ENCODE assay signal across 8 cellular contexts in the genomic region with DNA sequence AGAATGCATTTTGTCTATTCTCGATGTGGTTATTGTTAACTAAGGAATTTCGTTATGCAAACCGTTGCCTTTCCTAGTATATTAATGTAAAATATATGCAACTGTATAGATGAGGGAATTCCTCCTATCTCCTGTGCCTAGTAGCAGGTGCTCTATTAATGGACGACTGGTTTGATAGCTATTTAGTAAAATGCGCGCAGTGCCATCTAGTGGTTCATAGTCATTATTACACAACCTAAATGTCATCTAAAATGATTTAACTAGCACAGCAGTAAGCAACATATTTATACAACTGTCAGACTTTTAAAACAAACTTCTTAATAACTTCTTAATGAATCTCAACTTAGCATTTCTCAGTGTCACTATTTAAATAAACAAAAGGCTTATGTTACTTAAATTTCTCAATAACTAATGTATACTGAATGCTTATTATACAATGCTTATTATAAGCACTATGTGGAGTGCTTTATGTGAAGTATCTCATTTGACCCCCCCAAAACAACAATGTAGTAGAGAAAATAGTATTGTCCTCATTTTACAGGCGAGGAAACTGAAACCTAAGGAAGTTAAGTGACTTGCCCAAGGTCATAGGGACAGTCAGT.
DNase-seq lines count a peak whose midpoint lies in the region; ATAC-seq, FAIRE-seq and TF ChIP-seq lines count a peak whose summit lies in the region.

No MANE protein-coding gene starts in this region.

- ATAC-seq in HG02759 (IDR thresholded peaks at IDR 0.05; ENCODE audit: unreplicated experiment) (peak; percentile 85), SK-N-SH treated with all-trans-retinoic acid at 6 μM for 48 hours (peak; percentile 78)
- peak; percentile 48 for ATAC-seq in effector memory CD8-positive, alpha-beta T cell (replicated peaks)

- no peak overlapping the region for H4K5ac ChIP-seq in mesendoderm (ENCODE audit: low read length)

- no peak overlapping the region for H2BK120ac ChIP-seq in mesendoderm (ENCODE audit: low read depth, low read length)

- H3K9me3 ChIP-seq in uterus = no peaks in the 10 kb centered on the region

- WGBS in mesendoderm (ENCODE audit: extremely low coverage, insufficient coverage, low lambda C conversion rate) = no CpG with 5 or more reads among the region's 7 CpGs

- no peaks in the 10 kb centered on the region for H3K79me1 ChIP-seq in mesendoderm (ENCODE audit: low read length)

- TF ChIP-seq POLR2A in GM12892 (IDR thresholded peaks at IDR 0.05; ENCODE audit: low read depth, low read length) = no peak
- no peak for TF ChIP-seq POLR2A in uterus (IDR thresholded peaks at IDR 0.05)

- peak; percentile 73 to 83 (median 76) for TF ChIP-seq CTCF in uterus (IDR thresholded peaks at IDR 0.05)

- H3K9me3 Mint-ChIP-seq in effector memory CD8-positive, alpha-beta T cell = no peaks in the 10 kb centered on the region

- H3K27ac ChIP-seq in mesendoderm (ENCODE audit: low read depth, low read length) (no peak overlapping the region), uterus (no peak overlapping the region)

- H3K27me3 Mint-ChIP-seq in effector memory CD8-positive, alpha-beta T cell = peaks cover 37 to 44% of the 10 kb centered on the region in 2 donors

- H3K4ac ChIP-seq in mesendoderm (ENCODE audit: low read depth, low read length) = no peak overlapping the region

- H3K23ac ChIP-seq in mesendoderm (ENCODE audit: low read length) = no peak overlapping the region

- H3K4me3 ChIP-seq in mesendoderm (ENCODE audit: low read length) = no peak overlapping the region
- no peak overlapping the region for H3K4me3 ChIP-seq in uterus

- no peak overlapping the region for H3K9ac ChIP-seq in mesendoderm (ENCODE audit: low read length)

- H4K8ac ChIP-seq in mesendoderm (ENCODE audit: low read depth, low read length) = no peak overlapping the region

- H3K4me2 ChIP-seq in mesendoderm (ENCODE audit: low read length) = no peak overlapping the region

- no peak overlapping the region for H3K4me3 Mint-ChIP-seq in effector memory CD8-positive, alpha-beta T cell

- no peaks in the 10 kb centered on the region for H3K36me3 ChIP-seq in mesendoderm (ENCODE audit: control insufficient read depth, insufficient read depth, low read length)
- no peaks in the 10 kb centered on the region for H3K36me3 ChIP-seq in uterus

- H2AK5ac ChIP-seq in mesendoderm (ENCODE audit: low read length) = no peak overlapping the region

- H3K36me3 Mint-ChIP-seq in effector memory CD8-positive, alpha-beta T cell (ENCODE audit: insufficient read depth) = no peaks in the 10 kb centered on the region

- H3K27ac Mint-ChIP-seq in effector memory CD8-positive, alpha-beta T cell = no peak overlapping the region

- FAIRE-seq in GM12892 (lab: Jason Lieb, UNC) = peak; percentile 74

- H3K4me1 ChIP-seq in mesendoderm (ENCODE audit: control insufficient read depth, low read depth, low read length) (no peaks in the 10 kb centered on the region), uterus (no peaks in the 10 kb centered on the region)

- DNase-seq in AG08395 (ENCODE audit: low spot score) (peak; percentile 62), GM12892 (ENCODE audit: insufficient read length) (peak; percentile 5), NCI-H1436 (lab: John Stamatoyannopoulos, UW) (peak; percentile 62), mesendoderm (peak; percentile 70), uterus (peak in 1 of 2 donors; percentile 39)
- peak; percentile 11 to 19 (median 18) for DNase-seq in effector memory CD8-positive, alpha-beta T cell

- H3K27me3 ChIP-seq in mesendoderm (ENCODE audit: insufficient read depth, low read length, poor library complexity) (no peaks in the 10 kb centered on the region), uterus (no peaks in the 10 kb centered on the region)

- no peak overlapping the region for H2BK5ac ChIP-seq in mesendoderm (ENCODE audit: low read length)

- no peak overlapping the region for H3K56ac ChIP-seq in mesendoderm (ENCODE audit: low read length)

- no peak overlapping the region for H2BK15ac ChIP-seq in mesendoderm (replicated peaks; ENCODE audit: low read depth)

- no peak overlapping the region for H3K18ac ChIP-seq in mesendoderm (ENCODE audit: low read length)

- no peaks in the 10 kb centered on the region for H3K4me1 Mint-ChIP-seq in effector memory CD8-positive, alpha-beta T cell (ENCODE audit: low read depth in 2 of 2)

- no peaks in the 10 kb centered on the region for H3K79me2 ChIP-seq in mesendoderm (ENCODE audit: control insufficient read depth, insufficient read depth, low read length)

- intact Hi-C loops in uterus (cut with DNase I; ENCODE audit: low total_unique reads) = no loop called here

TF ChIP-seq in SK-N-SH treated with all-trans-retinoic acid at 6 μM for 48 hours, 23 proteins besides CTCF, POLR2A, EP300 and RAD21:
- 0 out of 2 replicates have a peak, but pooled peaks have one; percentile 18 for TF ChIP-seq SNAI2 (CRISPR knock-in tag; IDR thresholded peaks at IDR 0.05)
- TF ChIP-seq TSHZ2 (CRISPR knock-in tag; IDR thresholded peaks at IDR 0.05) = no peak
